Comparison of ENCODE assay signal across 1 cellular context in the genomic region with DNA sequence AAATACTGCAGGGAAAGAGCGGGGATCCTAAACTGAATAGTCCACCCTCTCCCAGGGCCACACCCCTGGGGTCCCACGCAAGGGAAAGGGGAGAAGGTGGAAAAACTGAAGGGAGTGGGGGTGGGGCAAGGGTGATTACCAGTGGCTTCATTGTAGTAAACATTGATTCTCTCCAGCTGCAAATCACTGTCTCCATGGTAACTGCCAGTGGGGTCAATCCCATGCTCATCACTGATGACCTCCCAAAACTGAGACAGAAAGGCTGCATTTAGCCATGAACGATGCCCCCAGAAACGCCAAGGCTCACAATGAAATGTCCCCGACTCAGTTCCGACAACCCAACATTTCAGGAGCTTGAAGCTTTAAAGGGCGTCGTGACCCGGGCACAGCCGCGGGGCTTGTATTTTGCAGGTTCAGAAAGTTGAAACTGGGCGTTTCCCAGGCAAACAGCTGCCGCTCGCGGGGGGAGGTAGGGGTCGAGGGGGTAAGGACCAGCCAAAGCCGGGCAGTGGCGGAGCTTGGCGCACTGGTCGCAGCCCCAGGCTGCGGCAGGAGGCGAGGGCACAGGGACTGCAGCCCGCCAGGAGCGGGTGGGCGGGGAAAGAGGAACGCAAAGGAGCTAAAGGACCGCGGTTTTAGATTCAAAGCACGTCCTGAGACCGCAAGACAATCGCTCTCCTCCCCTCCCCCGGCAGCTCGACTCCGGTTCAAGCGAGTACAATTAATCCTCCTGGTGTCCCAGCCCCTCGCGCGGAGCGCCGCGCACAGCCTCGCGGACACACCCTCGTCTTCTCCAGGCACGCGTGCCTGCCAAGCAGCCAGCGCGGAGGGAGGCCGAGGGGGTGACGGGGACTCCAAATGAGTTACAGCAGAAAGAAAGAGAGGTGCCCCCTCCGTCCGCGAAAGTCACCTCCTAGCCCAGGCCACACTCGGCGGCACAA.
TF ChIP-seq lines count a peak whose summit lies in the region.

No MANE protein-coding gene starts in this region.

TF ChIP-seq in GM23338, 12 proteins besides CTCF, POLR2A, EP300 and RAD21 (continued from another document):
- TF ChIP-seq, protein P1, sequence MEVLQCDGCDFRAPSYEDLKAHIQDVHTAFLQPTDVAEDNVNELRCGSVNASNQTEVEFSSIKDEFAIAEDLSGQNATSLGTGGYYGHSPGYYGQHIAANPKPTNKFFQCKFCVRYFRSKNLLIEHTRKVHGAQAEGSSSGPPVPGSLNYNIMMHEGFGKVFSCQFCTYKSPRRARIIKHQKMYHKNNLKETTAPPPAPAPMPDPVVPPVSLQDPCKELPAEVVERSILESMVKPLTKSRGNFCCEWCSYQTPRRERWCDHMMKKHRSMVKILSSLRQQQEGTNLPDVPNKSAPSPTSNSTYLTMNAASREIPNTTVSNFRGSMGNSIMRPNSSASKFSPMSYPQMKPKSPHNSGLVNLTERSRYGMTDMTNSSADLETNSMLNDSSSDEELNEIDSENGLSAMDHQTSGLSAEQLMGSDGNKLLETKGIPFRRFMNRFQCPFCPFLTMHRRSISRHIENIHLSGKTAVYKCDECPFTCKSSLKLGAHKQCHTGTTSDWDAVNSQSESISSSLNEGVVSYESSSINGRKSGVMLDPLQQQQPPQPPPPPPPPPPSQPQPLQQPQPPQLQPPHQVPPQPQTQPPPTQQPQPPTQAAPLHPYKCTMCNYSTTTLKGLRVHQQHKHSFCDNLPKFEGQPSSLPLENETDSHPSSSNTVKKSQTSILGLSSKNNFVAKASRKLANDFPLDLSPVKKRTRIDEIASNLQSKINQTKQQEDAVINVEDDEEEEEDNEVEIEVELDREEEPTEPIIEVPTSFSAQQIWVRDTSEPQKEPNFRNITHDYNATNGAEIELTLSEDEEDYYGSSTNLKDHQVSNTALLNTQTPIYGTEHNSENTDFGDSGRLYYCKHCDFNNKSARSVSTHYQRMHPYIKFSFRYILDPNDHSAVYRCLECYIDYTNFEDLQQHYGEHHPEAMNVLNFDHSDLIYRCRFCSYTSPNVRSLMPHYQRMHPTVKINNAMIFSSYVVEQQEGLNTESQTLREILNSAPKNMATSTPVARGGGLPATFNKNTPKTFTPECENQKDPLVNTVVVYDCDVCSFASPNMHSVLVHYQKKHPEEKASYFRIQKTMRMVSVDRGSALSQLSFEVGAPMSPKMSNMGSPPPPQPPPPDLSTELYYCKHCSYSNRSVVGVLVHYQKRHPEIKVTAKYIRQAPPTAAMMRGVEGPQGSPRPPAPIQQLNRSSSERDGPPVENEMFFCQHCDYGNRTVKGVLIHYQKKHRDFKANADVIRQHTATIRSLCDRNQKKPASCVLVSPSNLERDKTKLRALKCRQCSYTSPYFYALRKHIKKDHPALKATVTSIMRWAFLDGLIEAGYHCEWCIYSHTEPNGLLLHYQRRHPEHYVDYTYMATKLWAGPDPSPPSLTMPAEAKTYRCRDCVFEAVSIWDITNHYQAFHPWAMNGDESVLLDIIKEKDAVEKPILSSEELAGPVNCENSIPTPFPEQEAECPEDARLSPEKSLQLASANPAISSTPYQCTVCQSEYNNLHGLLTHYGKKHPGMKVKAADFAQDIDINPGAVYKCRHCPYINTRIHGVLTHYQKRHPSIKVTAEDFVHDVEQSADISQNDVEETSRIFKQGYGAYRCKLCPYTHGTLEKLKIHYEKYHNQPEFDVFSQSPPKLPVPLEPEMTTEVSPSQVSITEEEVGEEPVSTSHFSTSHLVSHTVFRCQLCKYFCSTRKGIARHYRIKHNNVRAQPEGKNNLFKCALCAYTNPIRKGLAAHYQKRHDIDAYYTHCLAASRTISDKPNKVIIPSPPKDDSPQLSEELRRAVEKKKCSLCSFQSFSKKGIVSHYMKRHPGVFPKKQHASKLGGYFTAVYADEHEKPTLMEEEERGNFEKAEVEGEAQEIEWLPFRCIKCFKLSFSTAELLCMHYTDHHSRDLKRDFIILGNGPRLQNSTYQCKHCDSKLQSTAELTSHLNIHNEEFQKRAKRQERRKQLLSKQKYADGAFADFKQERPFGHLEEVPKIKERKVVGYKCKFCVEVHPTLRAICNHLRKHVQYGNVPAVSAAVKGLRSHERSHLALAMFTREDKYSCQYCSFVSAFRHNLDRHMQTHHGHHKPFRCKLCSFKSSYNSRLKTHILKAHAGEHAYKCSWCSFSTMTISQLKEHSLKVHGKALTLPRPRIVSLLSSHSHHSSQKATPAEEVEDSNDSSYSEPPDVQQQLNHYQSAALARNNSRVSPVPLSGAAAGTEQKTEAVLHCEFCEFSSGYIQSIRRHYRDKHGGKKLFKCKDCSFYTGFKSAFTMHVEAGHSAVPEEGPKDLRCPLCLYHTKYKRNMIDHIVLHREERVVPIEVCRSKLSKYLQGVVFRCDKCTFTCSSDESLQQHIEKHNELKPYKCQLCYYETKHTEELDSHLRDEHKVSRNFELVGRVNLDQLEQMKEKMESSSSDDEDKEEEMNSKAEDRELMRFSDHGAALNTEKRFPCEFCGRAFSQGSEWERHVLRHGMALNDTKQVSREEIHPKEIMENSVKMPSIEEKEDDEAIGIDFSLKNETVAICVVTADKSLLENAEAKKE (CRISPR knock-in tag; IDR thresholded peaks at IDR 0.05), result no peak
- TF ChIP-seq CREB1 (CRISPR knock-in tag; IDR thresholded peaks at IDR 0.05; ENCODE audit: low read depth) (no peak), POLR2AphosphoS5 (IDR thresholded peaks at IDR 0.05; ENCODE audit: low read depth) (no peak), ZNF114 (CRISPR knock-in tag; IDR thresholded peaks at IDR 0.05) (no peak), JUNB (IDR thresholded peaks at IDR 0.05; ENCODE audit: unreplicated experiment) (no peak), EZH2 (IDR thresholded peaks at IDR 0.05; ENCODE audit: low read depth, unreplicated experiment) (no peak), NANOG (IDR thresholded peaks at IDR 0.05; ENCODE audit: borderline replicate concordance) (no peak)
- TF ChIP-seq, protein P2, sequence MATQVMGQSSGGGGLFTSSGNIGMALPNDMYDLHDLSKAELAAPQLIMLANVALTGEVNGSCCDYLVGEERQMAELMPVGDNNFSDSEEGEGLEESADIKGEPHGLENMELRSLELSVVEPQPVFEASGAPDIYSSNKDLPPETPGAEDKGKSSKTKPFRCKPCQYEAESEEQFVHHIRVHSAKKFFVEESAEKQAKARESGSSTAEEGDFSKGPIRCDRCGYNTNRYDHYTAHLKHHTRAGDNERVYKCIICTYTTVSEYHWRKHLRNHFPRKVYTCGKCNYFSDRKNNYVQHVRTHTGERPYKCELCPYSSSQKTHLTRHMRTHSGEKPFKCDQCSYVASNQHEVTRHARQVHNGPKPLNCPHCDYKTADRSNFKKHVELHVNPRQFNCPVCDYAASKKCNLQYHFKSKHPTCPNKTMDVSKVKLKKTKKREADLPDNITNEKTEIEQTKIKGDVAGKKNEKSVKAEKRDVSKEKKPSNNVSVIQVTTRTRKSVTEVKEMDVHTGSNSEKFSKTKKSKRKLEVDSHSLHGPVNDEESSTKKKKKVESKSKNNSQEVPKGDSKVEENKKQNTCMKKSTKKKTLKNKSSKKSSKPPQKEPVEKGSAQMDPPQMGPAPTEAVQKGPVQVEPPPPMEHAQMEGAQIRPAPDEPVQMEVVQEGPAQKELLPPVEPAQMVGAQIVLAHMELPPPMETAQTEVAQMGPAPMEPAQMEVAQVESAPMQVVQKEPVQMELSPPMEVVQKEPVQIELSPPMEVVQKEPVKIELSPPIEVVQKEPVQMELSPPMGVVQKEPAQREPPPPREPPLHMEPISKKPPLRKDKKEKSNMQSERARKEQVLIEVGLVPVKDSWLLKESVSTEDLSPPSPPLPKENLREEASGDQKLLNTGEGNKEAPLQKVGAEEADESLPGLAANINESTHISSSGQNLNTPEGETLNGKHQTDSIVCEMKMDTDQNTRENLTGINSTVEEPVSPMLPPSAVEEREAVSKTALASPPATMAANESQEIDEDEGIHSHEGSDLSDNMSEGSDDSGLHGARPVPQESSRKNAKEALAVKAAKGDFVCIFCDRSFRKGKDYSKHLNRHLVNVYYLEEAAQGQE (IDR thresholded peaks at IDR 0.05; ENCODE audit: unreplicated experiment), result no peak
- TF ChIP-seq, protein P3, sequence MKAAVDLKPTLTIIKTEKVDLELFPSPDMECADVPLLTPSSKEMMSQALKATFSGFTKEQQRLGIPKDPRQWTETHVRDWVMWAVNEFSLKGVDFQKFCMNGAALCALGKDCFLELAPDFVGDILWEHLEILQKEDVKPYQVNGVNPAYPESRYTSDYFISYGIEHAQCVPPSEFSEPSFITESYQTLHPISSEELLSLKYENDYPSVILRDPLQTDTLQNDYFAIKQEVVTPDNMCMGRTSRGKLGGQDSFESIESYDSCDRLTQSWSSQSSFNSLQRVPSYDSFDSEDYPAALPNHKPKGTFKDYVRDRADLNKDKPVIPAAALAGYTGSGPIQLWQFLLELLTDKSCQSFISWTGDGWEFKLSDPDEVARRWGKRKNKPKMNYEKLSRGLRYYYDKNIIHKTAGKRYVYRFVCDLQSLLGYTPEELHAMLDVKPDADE (IDR thresholded peaks at IDR 0.05), result no peak; the same call in 1 of the 2 replicates
